8 cellular contexts compared by ENCODE assay signal in genomic region chr5:149962040-149962439, GRCh38. TPM values are rescaled to one million over a fixed set of nuclear protein-coding genes. Genes with fewer than 3 reads are reported as not detected.
DNase-seq lines count a peak whose midpoint lies in the region; ATAC-seq, FAIRE-seq and TF ChIP-seq lines count a peak whose summit lies in the region.

No MANE protein-coding gene starts in this region.

- H3K9ac ChIP-seq in H1 (replicated peaks in 1 of 4; ENCODE audit: extremely low read depth in 1 of 4, low read depth in 3 of 4, low read length in 3 of 4) = no peak overlapping the region
- H3K9ac ChIP-seq in neural cell (ENCODE audit: low read length) = no peak overlapping the region

- no peak overlapping the region for H3K56ac ChIP-seq in H1 (replicated peaks; ENCODE audit: insufficient read length, low read depth, low read length)

- DNase-seq in GM20000 (ENCODE audit: low spot score) (no peak), RKO (ENCODE audit: low spot score) (peak; percentile 60), H1 (ENCODE audit: low read depth in 1 of 2, low spot score in 2 of 2) (no peak), posterior vena cava (ENCODE audit: low spot score) (no peak)
- no peak for DNase-seq in effector memory CD8-positive, alpha-beta T cell

- H3K79me1 ChIP-seq in H1 (ENCODE audit: low read depth, low read length) = no peaks in the 10 kb centered on the region

- H3K23me2 ChIP-seq in H1 (ENCODE audit: low read depth, low read length) = peaks cover 9% of the 10 kb centered on the region

- no peak overlapping the region for H2AK5ac ChIP-seq in H1 (ENCODE audit: low read depth, low read length)

- H4K91ac ChIP-seq in H1 (replicated peaks; ENCODE audit: insufficient read length, low read length) = no peak overlapping the region

- peaks cover 0 to 2% of the 10 kb centered on the region in 2 experiments for H4K20me1 ChIP-seq in H1 (replicated peaks in 1 of 2; ENCODE audit: control insufficient read depth in 1 of 2, insufficient read depth in 2 of 2, low read length in 2 of 2)
- H4K20me1 ChIP-seq in neural cell (ENCODE audit: insufficient read depth) = no peaks in the 10 kb centered on the region

- H4K5ac ChIP-seq in H1 (ENCODE audit: insufficient read length, low read depth, low read length) = no peak overlapping the region

- H3K36me3 ChIP-seq in H1 (ENCODE audit: control insufficient read depth in 2 of 4, insufficient read depth in 4 of 4, low read length in 3 of 4) (no peaks in the 10 kb centered on the region), neural cell (ENCODE audit: insufficient read depth, low read length) (no peaks in the 10 kb centered on the region)

- no peak for ATAC-seq in effector memory CD8-positive, alpha-beta T cell (replicated peaks)
- ATAC-seq in HG03457 (IDR thresholded peaks at IDR 0.05; ENCODE audit: unreplicated experiment) = no peak

- H2BK12ac ChIP-seq in H1 (ENCODE audit: low read depth, low read length) = no peak overlapping the region

- H3K9me2 ChIP-seq in neural cell (ENCODE audit: insufficient read depth, low read length) = no peaks in the 10 kb centered on the region

- H3K27me3 ChIP-seq in H1 (replicated peaks in 1 of 4; ENCODE audit: control insufficient read depth in 3 of 4, extremely low read depth in 1 of 4, insufficient read depth in 3 of 4, low read length in 3 of 4) (peaks cover 0 to 5% (median 1%) of the 10 kb centered on the region in 4 experiments; a peak in 3 of 7 replicates), neural cell (ENCODE audit: insufficient read depth, low read depth, low read length) (no peaks in the 10 kb centered on the region)

- peaks cover 3% of the 10 kb centered on the region for H3K36me3 Mint-ChIP-seq in effector memory CD8-positive, alpha-beta T cell (ENCODE audit: insufficient read depth)

- POLR2A ChIA-PET in H1 (lab: Charles Lee; ENCODE audit: partially characterized antibody) = interaction anchor here (0.7 to 1.2 kb wide), 3 partner anchors 13 to 27 kb away, joined by 3 read pairs; no protein-coding TSS in a partner anchor

- no peak overlapping the region for H3K4ac ChIP-seq in H1 (replicated peaks; ENCODE audit: insufficient read length, low read depth, low read length)

- TF ChIP-seq EP300 in H1 (IDR thresholded peaks at IDR 0.05; ENCODE audit: borderline replicate concordance in 1 of 2, low read depth in 2 of 2, low read length in 2 of 2) (no peak), neural cell (conservative IDR thresholded peaks at IDR 0.05; ENCODE audit: poor library complexity, severe bottlenecking) (no peak)

- no peak overlapping the region for H3K27ac ChIP-seq in C4-2B
- no peak overlapping the region for H3K27ac ChIP-seq in H1 (ENCODE audit: low read depth, low read length)
- no peak overlapping the region for H3K27ac ChIP-seq in neural cell (ENCODE audit: low read length)

- no peak overlapping the region for H2BK20ac ChIP-seq in H1 (ENCODE audit: low read length)

- H3K27ac Mint-ChIP-seq in effector memory CD8-positive, alpha-beta T cell = peak overlapping the region in 1 of 2 donors; percentile 94

- WGBS in H1 (ENCODE audit: extremely low coverage in 1 of 2, insufficient coverage in 1 of 2, insufficient read length in 1 of 2, insufficient replicate concordance in 2 of 2, low coverage in 1 of 2, low lambda C conversion rate in 2 of 2, missing lambda C conversion rate in 1 of 2), 2 experiments = 86% methylated on average over 7 of the region's 7 CpGs; no CpG with 5 or more reads in 1 of the 2 experiments

- no peak overlapping the region for H2BK120ac ChIP-seq in H1 (replicated peaks; ENCODE audit: low read depth, low read length)

- H3K79me2 ChIP-seq in H1 (ENCODE audit: control insufficient read depth in 1 of 2, insufficient read depth in 2 of 2, low read length in 2 of 2) (no peaks in the 10 kb centered on the region), neural cell (replicated peaks; ENCODE audit: insufficient read depth, low read length) (no peaks in the 10 kb centered on the region)

- intact Hi-C loops in posterior vena cava (cut with DNase I) = no loop called here

- H3K9me3 ChIP-seq in H1 (ENCODE audit: insufficient read depth in 2 of 2, low read depth in 1 of 2, low read length in 1 of 2) = no peaks in the 10 kb centered on the region
- no peaks in the 10 kb centered on the region for H3K9me3 ChIP-seq in neural cell (ENCODE audit: low read length)

- H4K8ac ChIP-seq in H1 (ENCODE audit: extremely low read depth, insufficient read depth, low read length) = no peak overlapping the region

- H3K4me1 ChIP-seq in H1 (replicated peaks in 1 of 4; ENCODE audit: control insufficient read depth in 3 of 4, insufficient read depth in 4 of 4, low read length in 3 of 4) = peaks cover 0 to 8% (median 5%) of the 10 kb centered on the region in 4 experiments; a peak in 4 of 7 replicates

- no peak overlapping the region for H3K14ac ChIP-seq in H1 (ENCODE audit: insufficient read length)

- no peak overlapping the region for H2BK5ac ChIP-seq in H1 (ENCODE audit: low read depth, low read length)

- H3K4me3 ChIP-seq in H1 (ENCODE audit: extremely low read depth in 1 of 4, insufficient read depth in 2 of 4, low read depth in 3 of 4, low read length in 4 of 4) (no peak overlapping the region), neural cell (ENCODE audit: low read length) (peak overlapping the region; percentile 98)

- H2BK15ac ChIP-seq in H1 (ENCODE audit: low read length) = no peak overlapping the region

- peak overlapping the region; percentile 32 to 95; a peak in 2 of 4 replicates for H3K4me2 ChIP-seq in H1 (ENCODE audit: insufficient read depth in 1 of 2, low read depth in 2 of 2, low read length in 2 of 2)
- H3K4me2 ChIP-seq in neural cell (ENCODE audit: low read length) = no peak overlapping the region

- CTCF ChIA-PET in H1 (lab: Charles Lee; ENCODE audit: partially characterized antibody) = interaction anchor here (0.6 to 8.5 kb wide), 41 partner anchors 9 to 1589 kb away, joined by 3 to 112 read pairs (median 4); partner anchors contain the start of gene PDE6A

- peak; percentile 47 to 57 for TF ChIP-seq RAD21 in H1 (IDR thresholded peaks at IDR 0.05 in 1 of 2, conservative IDR thresholded peaks at IDR 0.05 in 1 of 2; ENCODE audit: low read depth in 2 of 2, low read length in 2 of 2)
- TF ChIP-seq RAD21 in neural cell (conservative IDR thresholded peaks at IDR 0.05) = peak; percentile 53

- H3K4me1 Mint-ChIP-seq in effector memory CD8-positive, alpha-beta T cell (ENCODE audit: low read depth in 2 of 2) = peaks cover 25 to 28% of the 10 kb centered on the region in 2 donors

- no peak overlapping the region for H3K23ac ChIP-seq in H1 (ENCODE audit: insufficient read length)

- H3K27me3 Mint-ChIP-seq in effector memory CD8-positive, alpha-beta T cell = no peaks in the 10 kb centered on the region

- no peak for TF ChIP-seq POLR2A in H1 (IDR thresholded peaks at IDR 0.05; ENCODE audit: control extremely low read depth in 1 of 2, low read depth in 2 of 2, low read length in 2 of 2)

- FAIRE-seq in H1 (lab: Jason Lieb, UNC) = no peak

- H2AFZ ChIP-seq in H1 (ENCODE audit: low read length) (no peak overlapping the region), neural cell (ENCODE audit: low read depth, low read length) (no peak overlapping the region)

- peaks cover 6% of the 10 kb centered on the region for H3F3A ChIP-seq in neural cell (ENCODE audit: insufficient read depth, low read length, poor library complexity, severe bottlenecking)

- no peaks in the 10 kb centered on the region for H3K9me3 Mint-ChIP-seq in effector memory CD8-positive, alpha-beta T cell

- TF ChIP-seq CTCF in C4-2B (conservative IDR thresholded peaks at IDR 0.05) (peak; percentile 73), GM20000 (IDR thresholded peaks at IDR 0.05; ENCODE audit: extremely low read depth, missing control alignments) (peak; percentile 20), H1 (IDR thresholded peaks at IDR 0.05; ENCODE audit: control extremely low read depth in 1 of 3, insufficient read depth in 1 of 3, low read depth in 1 of 3, low read length in 3 of 3) (peak in 2 of 3 experiments; percentile 48 to 49; a peak in 3 of 4 replicates), neural cell (IDR thresholded peaks at IDR 0.05; ENCODE audit: poor library complexity, severe bottlenecking) (peak; percentile 60)

- no peak overlapping the region for H3K18ac ChIP-seq in H1 (ENCODE audit: extremely low read depth, low read length)

- peak overlapping the region in 1 of 2 donors; percentile 91 for H3K4me3 Mint-ChIP-seq in effector memory CD8-positive, alpha-beta T cell

RNA-seq across cellular contexts. Expression of gene SLC26A2, which starts 1.5 kb away (rescaled TPM):
- total RNA-seq in H1 (2021; fragmentation: NEBNext Ultra II Directional; extraction: Animal tissue kit (Norgen Biotek cat#: 25700)) = 10.9 and 11.4 TPM in 2 replicates
- polyA plus RNA-seq in H1 (2011; rRNA removed) (2.2 and 3.7 TPM in 2 replicates), neural cell (5.3 and 5.4 TPM in 2 replicates)
- polyA plus RNA-seq in H1 (2011; cell fraction: cytosol; rRNA removed) = 3.4 TPM
- polyA plus RNA-seq in H1 (2011; cell fraction: nucleus; rRNA removed) = 2.7 TPM
- 3.0 to 6.3 TPM (median 4.2 TPM) in 4 replicates for polyA plus RNA-seq in H1 (2012, experiment 1 of 2)
- polyA plus RNA-seq in H1 (2012, experiment 2 of 2) = 0.38 TPM
- polyA plus RNA-seq in H1 (2013, experiment 1 of 2) = 11.1 TPM
- polyA plus RNA-seq in H1 (2013, experiment 2 of 2) = 12.4 TPM
- polyA minus RNA-seq in H1 (2011; rRNA and poly(A)+ RNA removed) = 24.4 and 34.0 TPM in 2 replicates
- polyA minus RNA-seq in H1 (2011; cell fraction: cytosol; rRNA and poly(A)+ RNA removed) = 9.8 TPM
- polyA minus RNA-seq in H1 (2011; cell fraction: nucleus; rRNA and poly(A)+ RNA removed) = 11.9 TPM
- 22.4 and 25.2 TPM in 2 replicates for polyA minus RNA-seq in neural cell
- total RNA-seq in posterior vena cava = 10 to 100 TPM; 11.3 to 13.2 TPM

RNA-seq across cellular contexts. Expression of gene PDE6A, which starts 17.4 kb away (rescaled TPM):
- not detected in 2 replicates for total RNA-seq in H1 (2021; fragmentation: NEBNext Ultra II Directional; extraction: Animal tissue kit (Norgen Biotek cat#: 25700))
- polyA plus RNA-seq in H1 (2011; rRNA removed) (not detected in 2 replicates), neural cell (not detected in 2 replicates)
- polyA plus RNA-seq in H1 (2011; cell fraction: cytosol; rRNA removed) = not detected
- polyA plus RNA-seq in H1 (2011; cell fraction: nucleus; rRNA removed) = not detected
- not detected in 4 replicates for polyA plus RNA-seq in H1 (2012, experiment 1 of 2)
- polyA plus RNA-seq in H1 (2012, experiment 2 of 2) = not detected
- 0.02 TPM for polyA plus RNA-seq in H1 (2013, experiment 1 of 2)
- not detected for polyA plus RNA-seq in H1 (2013, experiment 2 of 2)
- polyA minus RNA-seq in H1 (2011; rRNA and poly(A)+ RNA removed) = not detected in 2 replicates
- not detected for polyA minus RNA-seq in H1 (2011; cell fraction: cytosol; rRNA and poly(A)+ RNA removed)
- not detected for polyA minus RNA-seq in H1 (2011; cell fraction: nucleus; rRNA and poly(A)+ RNA removed)
- not detected in 2 replicates for polyA minus RNA-seq in neural cell
- not detected for total RNA-seq in posterior vena cava

RNA-seq across cellular contexts. Expression of gene TIGD6, which starts 38.4 kb away (rescaled TPM):
- 1.2 and 1.3 TPM in 2 replicates for total RNA-seq in H1 (2021; fragmentation: NEBNext Ultra II Directional; extraction: Animal tissue kit (Norgen Biotek cat#: 25700))
- polyA plus RNA-seq in H1 (2011; rRNA removed) (1.9 and 2.4 TPM in 2 replicates), neural cell (3.0 and 6.5 TPM in 2 replicates)
- 1.8 TPM for polyA plus RNA-seq in H1 (2011; cell fraction: cytosol; rRNA removed)
- 1.9 TPM for polyA plus RNA-seq in H1 (2011; cell fraction: nucleus; rRNA removed)
- 1.6 to 2.0 TPM (median 1.7 TPM) in 4 replicates for polyA plus RNA-seq in H1 (2012, experiment 1 of 2)
- 0.81 TPM for polyA plus RNA-seq in H1 (2012, experiment 2 of 2)
- polyA plus RNA-seq in H1 (2013, experiment 1 of 2) = 1.6 TPM
- 1.5 TPM for polyA plus RNA-seq in H1 (2013, experiment 2 of 2)
- 3.7 and 4.7 TPM in 2 replicates for polyA minus RNA-seq in H1 (2011; rRNA and poly(A)+ RNA removed)
- polyA minus RNA-seq in H1 (2011; cell fraction: cytosol; rRNA and poly(A)+ RNA removed) = 1.5 TPM
- polyA minus RNA-seq in H1 (2011; cell fraction: nucleus; rRNA and poly(A)+ RNA removed) = 4.6 TPM
- polyA minus RNA-seq in neural cell = 8.8 and 9.4 TPM in 2 replicates
- 1 to 10 TPM; 3.8 to 4.7 TPM for total RNA-seq in posterior vena cava

RNA-seq across cellular contexts. Expression of gene HMGXB3, which starts 38.5 kb away (rescaled TPM):
- total RNA-seq in H1 (2021; fragmentation: NEBNext Ultra II Directional; extraction: Animal tissue kit (Norgen Biotek cat#: 25700)) = 27.5 and 28.0 TPM in 2 replicates
- polyA plus RNA-seq in H1 (2011; rRNA removed) (26.8 and 28.8 TPM in 2 replicates), neural cell (66.6 and 68.4 TPM in 2 replicates)
- 31.4 TPM for polyA plus RNA-seq in H1 (2011; cell fraction: cytosol; rRNA removed)
- 65.3 TPM for polyA plus RNA-seq in H1 (2011; cell fraction: nucleus; rRNA removed)
- 22.4 to 27.4 TPM (median 24.9 TPM) in 4 replicates for polyA plus RNA-seq in H1 (2012, experiment 1 of 2)
- polyA plus RNA-seq in H1 (2012, experiment 2 of 2) = 18.1 TPM
- polyA plus RNA-seq in H1 (2013, experiment 1 of 2) = 16.3 TPM
- 13.6 TPM for polyA plus RNA-seq in H1 (2013, experiment 2 of 2)
- polyA minus RNA-seq in H1 (2011; rRNA and poly(A)+ RNA removed) = 43.1 and 46.9 TPM in 2 replicates
- polyA minus RNA-seq in H1 (2011; cell fraction: cytosol; rRNA and poly(A)+ RNA removed) = 19.4 TPM
- 42.7 TPM for polyA minus RNA-seq in H1 (2011; cell fraction: nucleus; rRNA and poly(A)+ RNA removed)
- polyA minus RNA-seq in neural cell = 50.2 TPM in 2 replicates
- 10 to 100 TPM; 23.7 to 24.2 TPM for total RNA-seq in posterior vena cava

Comparison
In these comparisons a context has a peak if more than half of its experiments do, and no peak if none do; other contexts are left out.
1. CTCF ChIP-seq: peak in every context shown above with its lines; median percentile 73 in C4-2B; 60 in neural cell; 48 in H1; 20 in GM20000.